In genomic region chr4:149511558-149512298, GRCh38 we compare ENCODE assay signal across 13 cellular contexts.
A peak's percentile ranks its signal among the peaks of the same experiment; 100 is the strongest.
DNase-seq lines count a peak whose midpoint lies in the region; ATAC-seq and TF ChIP-seq lines count a peak whose summit lies in the region.
"Had no signal": no experiment of that assay in that cellular context is flagged by ENCODE, and none has a peak within 500 bp of the region (broad histone marks: within the 10 kb centered on the region; RNA-seq: fewer than 3 reads in every experiment).

No MANE protein-coding gene starts in this region.

- ATAC-seq in HCT116 (no peak), GM19351 (IDR thresholded peaks at IDR 0.05; ENCODE audit: unreplicated experiment) (no peak), GM19452 (IDR thresholded peaks at IDR 0.05; ENCODE audit: unreplicated experiment) (no peak)

- POLR2A ChIA-PET in HCT116 (lab: Charles Lee) = no interaction called here

- no peaks in the 10 kb centered on the region for H3K27me3 ChIP-seq in HCT116 (ENCODE audit: insufficient read depth, low read length)
- H3K27me3 ChIP-seq in subcutaneous abdominal adipose tissue (ENCODE audit: control insufficient read depth in 5 of 5, insufficient read depth in 4 of 5, low read length in 5 of 5) = no peaks in the 10 kb centered on the region
- H3K27me3 ChIP-seq: BLaER1 had no signal

- H3K36me3 ChIP-seq in HCT116 (ENCODE audit: control insufficient read depth in 1 of 2, insufficient read depth in 2 of 2, low read length in 2 of 2) (no peaks in the 10 kb centered on the region), subcutaneous abdominal adipose tissue (ENCODE audit: control insufficient read depth in 5 of 5, insufficient read depth in 5 of 5, low read length in 5 of 5) (no peaks in the 10 kb centered on the region)
- H3K36me3 ChIP-seq: BLaER1 had no signal

- no peaks in the 10 kb centered on the region for H3K4me1 ChIP-seq in HCT116 (ENCODE audit: control insufficient read depth in 1 of 2, insufficient read depth in 2 of 2, low read length in 2 of 2)
- H3K4me1 ChIP-seq in subcutaneous abdominal adipose tissue (ENCODE audit: control insufficient read depth in 5 of 5, insufficient read depth in 5 of 5, low read length in 5 of 5) = peaks cover 2 to 27% (median 17%) of the 10 kb centered on the region in 5 donors
- H3K4me1 ChIP-seq: BLaER1 had no signal

- TF ChIP-seq POLR2A in HCT116 (IDR thresholded peaks at IDR 0.05; ENCODE audit: borderline replicate concordance, extremely low read depth, insufficient read depth, insufficient read length) = no peak

- no peaks in the 10 kb centered on the region for H4K20me1 ChIP-seq in HCT116 (ENCODE audit: insufficient read depth)
- H4K20me1 ChIP-seq: BLaER1 had no signal

- TF ChIP-seq CTCF in HCT116 (IDR thresholded peaks at IDR 0.05 in 2 of 3, conservative IDR thresholded peaks at IDR 0.05 in 1 of 3; ENCODE audit: borderline replicate concordance in 1 of 3, insufficient read depth in 1 of 3, low read depth in 2 of 3, low read length in 2 of 3) (0 out of 6 replicates have a peak, but pooled peaks of 1 of the 3 experiments have one; percentile 6), VCaP (conservative IDR thresholded peaks at IDR 0.05) (peak; percentile 11; the same call in 1 of the 2 replicates), fibroblast of mammary gland (conservative IDR thresholded peaks at IDR 0.05; ENCODE audit: control insufficient read depth, insufficient read depth, low read depth, low read length) (peak; percentile 1)

- no peak overlapping the region for H3K4me2 ChIP-seq in HCT116 (ENCODE audit: low read length)
- H3K4me2 ChIP-seq: BLaER1 had no signal

- H2AFZ ChIP-seq in HCT116 (ENCODE audit: low read depth, low read length, poor library complexity, severe bottlenecking) = no peak overlapping the region

- BruUV-seq in HCT116 (replicated peaks; lab: Mats Ljungman, UMichigan) = no TSS peak

- H3K9me3 ChIP-seq in HCT116 (ENCODE audit: control insufficient read depth in 1 of 2, insufficient read depth in 1 of 2, low read depth in 1 of 2, low read length in 2 of 2) (no peaks in the 10 kb centered on the region), subcutaneous abdominal adipose tissue (ENCODE audit: control insufficient read depth in 5 of 5, low read length in 5 of 5) (peaks cover 0 to 4% (median 0%) of the 10 kb centered on the region in 5 donors)

- CTCF ChIA-PET in HCT116 (lab: Charles Lee) = no interaction called here

- no peak overlapping the region for H3K9ac ChIP-seq in HCT116 (ENCODE audit: low read length)
- H3K9ac ChIP-seq in subcutaneous abdominal adipose tissue (ENCODE audit: low read length in 5 of 5) = peak overlapping the region in 1 of 5 donors; percentile 28
- H3K9ac ChIP-seq: BLaER1 had no signal

- RAD21 ChIA-PET in HCT116 (lab: Charles Lee; ENCODE audit: low non-redundant PET in 1 of 2, low total read pairs in 2 of 2, uncharacterized antibody in 2 of 2, unreplicated experiment in 2 of 2) = no interaction called here

- no peaks in the 10 kb centered on the region for H3K9me2 ChIP-seq in HCT116 (ENCODE audit: insufficient read depth)

- H3K27ac ChIP-seq in HCT116 (ENCODE audit: low read depth, low read length) (no peak overlapping the region), VCaP (no peak overlapping the region), subcutaneous abdominal adipose tissue (ENCODE audit: low read depth, low read length) (peak overlapping the region; percentile 100)
- H3K27ac ChIP-seq: BLaER1 had no signal

- no peaks in the 10 kb centered on the region for H3K79me2 ChIP-seq in HCT116 (ENCODE audit: insufficient read depth, low read length)

- DNase-seq in HCT116 (ENCODE audit: low read depth, low spot score) (no peak), fibroblast of mammary gland (ENCODE audit: low read depth) (no peak), cortex of kidney (lab: John Stamatoyannopoulos, UW) (no peak)
- DNase-seq: 8988T; CD4-positive, alpha-beta memory T cell; DMS79 treated with DMSO at 0.1 percent for 48 hours; GF-D8; H9 had no signal

- no peak overlapping the region for H3K4me3 ChIP-seq in HCT116 (replicated peaks in 1 of 2; ENCODE audit: low read depth in 1 of 2, low read length in 2 of 2)
- H3K4me3 ChIP-seq in fibroblast of mammary gland (ENCODE audit: control insufficient read depth, low read depth, low read length) = no peak overlapping the region
- no peak overlapping the region for H3K4me3 ChIP-seq in subcutaneous abdominal adipose tissue (ENCODE audit: low read depth in 1 of 5, low read length in 5 of 5)
- H3K4me3 ChIP-seq: BLaER1 had no signal

- intact Hi-C loops in HCT116 (cut with micrococcal nuclease) = no loop called here

- TF ChIP-seq RAD21 in HCT116 (IDR thresholded peaks at IDR 0.05; ENCODE audit: low read depth) = 0 out of 2 replicates have a peak, but pooled peaks have one; percentile 8

TF ChIP-seq in HCT116, 20 proteins besides CTCF, POLR2A, EP300 and RAD21:
- TF ChIP-seq EZH2 (IDR thresholded peaks at IDR 0.05) (no peak), ZBTB33 (IDR thresholded peaks at IDR 0.05; ENCODE audit: extremely low read depth, insufficient replicate concordance, low read length) (no peak), FOSL1 (IDR thresholded peaks at IDR 0.05; ENCODE audit: low read depth) (no peak), ATF3 (IDR thresholded peaks at IDR 0.05) (no peak), EGR1 (IDR thresholded peaks at IDR 0.05; ENCODE audit: low read depth) (no peak), ZFX (IDR thresholded peaks at IDR 0.05) (no peak), POLR2AphosphoS5 (IDR thresholded peaks at IDR 0.05; ENCODE audit: low read depth, low read length) (no peak), EZH2phosphoT487 (IDR thresholded peaks at IDR 0.05; ENCODE audit: borderline replicate concordance) (no peak), MAX (IDR thresholded peaks at IDR 0.05) (no peak), SRF (IDR thresholded peaks at IDR 0.05; ENCODE audit: low read depth) (no peak), ZNF274 (IDR thresholded peaks at IDR 0.05; ENCODE audit: low read depth, low read length) (no peak), YY1 (IDR thresholded peaks at IDR 0.05; ENCODE audit: extremely low read depth, insufficient replicate concordance, low read depth, low read length) (no peak), CBX3 (IDR thresholded peaks at IDR 0.05; ENCODE audit: low read depth) (no peak), SIN3A (IDR thresholded peaks at IDR 0.05; ENCODE audit: low read depth) (no peak), ELF1 (IDR thresholded peaks at IDR 0.05; ENCODE audit: borderline replicate concordance, low read depth) (no peak), CEBPB (IDR thresholded peaks at IDR 0.05; ENCODE audit: low read depth) (no peak), REST (IDR thresholded peaks at IDR 0.05; ENCODE audit: low read depth) (no peak), SP1 (IDR thresholded peaks at IDR 0.05; ENCODE audit: low read depth) (no peak), TCF7L2 (IDR thresholded peaks at IDR 0.05; ENCODE audit: borderline replicate concordance, extremely low read depth, insufficient read depth, insufficient read length) (no peak)
